In genomic region chr2:15734871-15735737, GRCh38 we compare ENCODE assay signal across 20 cellular contexts.
DNase-seq lines count a peak whose midpoint lies in the region; ATAC-seq and TF ChIP-seq lines count a peak whose summit lies in the region.
"Had no signal": no experiment of that assay in that cellular context is flagged by ENCODE, and none has a peak within 500 bp of the region (broad histone marks: within the 10 kb centered on the region; RNA-seq: fewer than 3 reads in every experiment).

No MANE protein-coding gene starts in this region.

- ATAC-seq in GM18858 (IDR thresholded peaks at IDR 0.05; ENCODE audit: unreplicated experiment) = no peak
- no peak for ATAC-seq in GM19395 (IDR thresholded peaks at IDR 0.05; ENCODE audit: unreplicated experiment)
- ATAC-seq: naive thymus-derived CD8-positive, alpha-beta T cell; stimulated activated effector memory CD8-positive, alpha-beta T cell treated with anti-CD3 and anti-CD28 coated beads, Interleukin-12 subunit alpha, Interleukin-12 subunit beta, amount 100 ng/mL, for 72 hours had no signal

- H2AFZ ChIP-seq in hepatocyte = no peak overlapping the region
- no peak overlapping the region for H2AFZ ChIP-seq in neuronal stem cell (ENCODE audit: low read length)
- H2AFZ ChIP-seq: GM23248 had no signal

- H3K9me2 ChIP-seq in hepatocyte (replicated peaks; ENCODE audit: insufficient read depth) = no peaks in the 10 kb centered on the region

- H3K79me1 ChIP-seq in neuronal stem cell (ENCODE audit: low read depth, low read length) = no peaks in the 10 kb centered on the region

- no peak overlapping the region for H2BK120ac ChIP-seq in neuronal stem cell (ENCODE audit: low read depth, low read length)

- H4K91ac ChIP-seq in neuronal stem cell (ENCODE audit: low read depth, low read length, poor library complexity) = no peak overlapping the region

- H3K23ac ChIP-seq in neuronal stem cell (ENCODE audit: low read depth, low read length, poor library complexity) = no peak overlapping the region

- H3K27me3 ChIP-seq in brain microvascular endothelial cell (replicated peaks) = peaks cover 11% of the 10 kb centered on the region
- no peaks in the 10 kb centered on the region for H3K27me3 ChIP-seq in hepatocyte
- no peaks in the 10 kb centered on the region for H3K27me3 ChIP-seq in neuronal stem cell (ENCODE audit: control insufficient read depth in 3 of 3, insufficient read depth in 3 of 3, low read depth in 1 of 3, low read length in 3 of 3)
- no peaks in the 10 kb centered on the region for H3K27me3 ChIP-seq in ascending aorta
- H3K27me3 ChIP-seq: tibial nerve had no signal

- DNase-seq in ELF-1 (ENCODE audit: low read depth, low spot score) (peak; percentile 50), brain microvascular endothelial cell (peak; percentile 18), hepatocyte (ENCODE audit: low spot score) (no peak), neuronal stem cell (ENCODE audit: low spot score) (no peak), DMS114 treated with DMSO at 0.1 percent for 48 hours (lab: John Stamatoyannopoulos, UW; ENCODE audit: unreplicated experiment) (no peak), ascending aorta (ENCODE audit: low spot score in 2 of 2) (no peak)
- DNase-seq: ACHN; activated CD4-positive, alpha-beta T cell treated with anti-CD3 and anti-CD28 coated beads for 48 hours; activated CD8-positive, alpha-beta memory T cell treated with anti-CD3 and anti-CD28 coated beads, Interleukin-2, amount 50 U/mL, for 48 hours; activated gamma-delta T cell treated with Interleukin-2 at 50 U/mL for 16 hours; CD4-positive, CD25-positive, alpha-beta regulatory T cell; foreskin melanocyte; GM23248; naive thymus-derived CD8-positive, alpha-beta T cell; RPMI8226 had no signal

- H3K14ac ChIP-seq in neuronal stem cell (ENCODE audit: low read length) = no peak overlapping the region

- H3K4ac ChIP-seq in neuronal stem cell (ENCODE audit: low read length) = no peak overlapping the region

- H3K27ac ChIP-seq in brain microvascular endothelial cell = no peak overlapping the region
- peak overlapping the region; percentile 35 for H3K27ac ChIP-seq in hepatocyte
- H3K27ac ChIP-seq in neuronal stem cell (replicated peaks; ENCODE audit: low read length) = no peak overlapping the region
- no peak overlapping the region for H3K27ac ChIP-seq in ascending aorta
- H3K27ac ChIP-seq: GM23248, tibial nerve had no signal

- in situ Hi-C loops in brain microvascular endothelial cell (cut with HindIII; ENCODE audit: low pct_ligation_motif_present, low sequenced_read_pairs) = no loop called here

- H3K36me3 ChIP-seq in brain microvascular endothelial cell (replicated peaks) = no peaks in the 10 kb centered on the region
- no peaks in the 10 kb centered on the region for H3K36me3 ChIP-seq in hepatocyte (replicated peaks; ENCODE audit: insufficient read depth, low read depth)
- H3K36me3 ChIP-seq in neuronal stem cell (replicated peaks in 1 of 2; ENCODE audit: control insufficient read depth in 2 of 2, insufficient read depth in 2 of 2, low read length in 2 of 2) = no peaks in the 10 kb centered on the region
- no peaks in the 10 kb centered on the region for H3K36me3 ChIP-seq in ascending aorta
- H3K36me3 ChIP-seq: tibial nerve had no signal

- no peak overlapping the region for H4K8ac ChIP-seq in neuronal stem cell (ENCODE audit: low read depth, low read length)

- H3K9me3 ChIP-seq in hepatocyte (ENCODE audit: low read depth) (no peaks in the 10 kb centered on the region), neuronal stem cell (replicated peaks in 1 of 2; ENCODE audit: control insufficient read depth in 2 of 2, insufficient read depth in 1 of 2, low read depth in 1 of 2, low read length in 2 of 2) (no peaks in the 10 kb centered on the region), ascending aorta (no peaks in the 10 kb centered on the region)

- H3K79me2 ChIP-seq in hepatocyte = no peaks in the 10 kb centered on the region

- no peak overlapping the region for H2BK5ac ChIP-seq in neuronal stem cell (ENCODE audit: low read length)

- no peak overlapping the region for H3K9ac ChIP-seq in neuronal stem cell (ENCODE audit: low read depth, low read length, poor library complexity)
- H3K9ac ChIP-seq: GM23248 had no signal

- H3K4me2 ChIP-seq in hepatocyte = peak overlapping the region; percentile 52
- H3K4me2 ChIP-seq in neuronal stem cell (ENCODE audit: insufficient read depth, low read length, poor library complexity, severe bottlenecking) = no peak overlapping the region

- peak overlapping the region; percentile 5 for H2BK12ac ChIP-seq in neuronal stem cell (ENCODE audit: low read length)

- H3K4me3 ChIP-seq in brain microvascular endothelial cell (ENCODE audit: low read depth, low read length) (no peak overlapping the region), hepatocyte (no peak overlapping the region), neuronal stem cell (ENCODE audit: low read length in 2 of 2) (no peak overlapping the region), ascending aorta (no peak overlapping the region)
- H3K4me3 ChIP-seq: GM23248, lung, tibial nerve had no signal

- intact Hi-C loops in ascending aorta (cut with DNase I) = loop anchor here (5.0 kb wide), 1 partner anchor 98 kb away; no protein-coding TSS in a partner anchor

- H2AK5ac ChIP-seq in neuronal stem cell (ENCODE audit: low read depth, low read length) = no peak overlapping the region

- H2BK15ac ChIP-seq in neuronal stem cell (ENCODE audit: low read length) = no peak overlapping the region

- no peak overlapping the region for H3K18ac ChIP-seq in neuronal stem cell (ENCODE audit: low read length)

- H3K4me1 ChIP-seq in hepatocyte (ENCODE audit: insufficient read depth) (peaks cover 49% of the 10 kb centered on the region), neuronal stem cell (ENCODE audit: control insufficient read depth in 2 of 2, insufficient read depth in 1 of 2, low read depth in 1 of 2, low read length in 2 of 2) (peaks cover 6 to 15% of the 10 kb centered on the region in 2 donors), ascending aorta (peaks cover 4 to 30% of the 10 kb centered on the region in 2 donors)

- H4K20me1 ChIP-seq in hepatocyte (ENCODE audit: insufficient read depth, poor library complexity, severe bottlenecking) = no peaks in the 10 kb centered on the region

- TF ChIP-seq CTCF in brain microvascular endothelial cell (IDR thresholded peaks at IDR 0.05; ENCODE audit: low read depth, low read length, missing control alignments) (no peak), hepatocyte (IDR thresholded peaks at IDR 0.05; ENCODE audit: poor library complexity) (no peak), ascending aorta (IDR thresholded peaks at IDR 0.05) (no peak)

- 55% methylated on average over 7 of the region's 7 CpGs for WGBS in hepatocyte (ENCODE audit: low lambda C conversion rate, missing lambda C conversion rate)
- no CpG with 5 or more reads among the region's 7 CpGs for WGBS in neuronal stem cell (ENCODE audit: extremely low coverage in 2 of 2, insufficient read length in 2 of 2, insufficient replicate concordance in 1 of 2), 2 donors

Comparison
In these comparisons a context has a peak if more than half of its experiments do, and no peak if none do; other contexts are left out.
1. DNase-seq: peak in ELF-1 (single experiment) and brain microvascular endothelial cell (single experiment); none in hepatocyte (single experiment), neuronal stem cell (single experiment), DMS114 treated with DMSO at 0.1 percent for 48 hours (single experiment) and ascending aorta (0 of 2).